ENCODE assay signal across 21 cellular contexts in the genomic region with DNA sequence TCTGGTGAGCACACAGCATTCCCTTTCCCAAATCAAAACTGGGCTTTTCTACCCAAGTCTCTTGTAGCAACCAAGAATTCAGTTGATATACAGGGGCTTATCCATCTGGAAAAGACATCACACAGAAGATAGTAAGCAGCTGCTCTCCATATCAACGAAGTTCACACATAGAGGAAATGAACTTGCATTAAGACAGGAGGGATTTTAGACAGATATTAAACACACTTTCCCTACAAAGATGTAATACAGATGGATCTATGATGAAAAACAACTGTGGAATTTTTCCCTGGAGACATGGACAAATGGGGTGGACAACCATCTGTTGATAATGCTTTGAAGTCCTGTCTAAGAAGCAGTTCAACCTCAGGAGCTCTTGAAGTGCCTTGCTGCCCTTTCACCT. TPM values are rescaled to one million over a fixed set of nuclear protein-coding genes. Genes with fewer than 3 reads are reported as not detected.
A peak's percentile ranks its signal among the peaks of the same experiment; 100 is the strongest.
DNase-seq lines count a peak whose midpoint lies in the region; ATAC-seq and TF ChIP-seq lines count a peak whose summit lies in the region.
"Had no signal": no experiment of that assay in that cellular context is flagged by ENCODE, and none has a peak within 500 bp of the region (broad histone marks: within the 10 kb centered on the region; RNA-seq: fewer than 3 reads in every experiment).

No MANE protein-coding gene starts in this region.

- H3K27ac ChIP-seq in Panc1 (ENCODE audit: low read length) (peak overlapping the region; percentile 49; the same call in 1 of the 2 replicates), GM23338 (ENCODE audit: low read depth) (no peak overlapping the region)
- H3K27ac ChIP-seq: KMS-11, PC-9, RWPE1 had no signal

- H3K79me2 ChIP-seq in GM23338 (replicated peaks; ENCODE audit: insufficient read depth), result no peaks in the 10 kb centered on the region

- no peak overlapping the region for H3K4me2 ChIP-seq in GM23338
- H3K4me2 ChIP-seq: KMS-11, PC-9 had no signal

- H3K9me2 ChIP-seq in GM23338 (ENCODE audit: insufficient read depth), result peaks cover 6% of the 10 kb centered on the region; the same call in 1 of the 2 replicates

- no peak overlapping the region for H3K27ac Mint-ChIP-seq in GM23338
- H3K27ac Mint-ChIP-seq: IgD-negative memory B cell had no signal

- no peak overlapping the region for H3K4me3 ChIP-seq in AG10803 (ENCODE audit: low read length)
- H3K4me3 ChIP-seq in Panc1 (ENCODE audit: low read depth in 2 of 2, low read length in 2 of 2), result no peak overlapping the region
- no peak overlapping the region for H3K4me3 ChIP-seq in fibroblast of villous mesenchyme (ENCODE audit: low read depth, low read length)
- H3K4me3 ChIP-seq in GM23338, result no peak overlapping the region
- H3K4me3 ChIP-seq: PC-9 had no signal

- H3K27me3 ChIP-seq in Panc1 (ENCODE audit: control insufficient read depth, insufficient read depth, low read length) (no peaks in the 10 kb centered on the region), GM23338 (ENCODE audit: insufficient read depth) (no peaks in the 10 kb centered on the region)

- POLR2A ChIA-PET in Panc1 (lab: Charles Lee), result no interaction called here

- H3K36me3 ChIP-seq in Panc1 (ENCODE audit: control insufficient read depth, insufficient read depth, low read length) (no peaks in the 10 kb centered on the region), GM23338 (ENCODE audit: insufficient read depth) (no peaks in the 10 kb centered on the region)

- no peak overlapping the region for H2AFZ ChIP-seq in GM23338
- H2AFZ ChIP-seq: PC-9 had no signal

- BruUV-seq in Panc1 (replicated peaks; lab: Mats Ljungman, UMichigan), result no TSS peak

- no peaks in the 10 kb centered on the region for H4K20me1 ChIP-seq in GM23338 (replicated peaks; ENCODE audit: insufficient read depth)

- intact Hi-C loops in Panc1 (cut with micrococcal nuclease; ENCODE audit: unreplicated experiment), result no loop called here

- H3K9me3 ChIP-seq in Panc1 (ENCODE audit: control insufficient read depth, insufficient read depth, low read depth, low read length), result peaks cover 3% of the 10 kb centered on the region; the same call in 1 of the 2 replicates

- no peaks in the 10 kb centered on the region for H3F3A ChIP-seq in GM23338 (replicated peaks; ENCODE audit: low read depth)

- no peaks in the 10 kb centered on the region for H3K4me1 Mint-ChIP-seq in GM23338
- H3K4me1 Mint-ChIP-seq: IgD-negative memory B cell had no signal

- in situ Hi-C loops in Panc1 (cut with HindIII; ENCODE audit: low pct_unique_long_range_greater_than_20kb, low sequenced_read_pairs), result no loop called here

- no peaks in the 10 kb centered on the region for H3K36me3 Mint-ChIP-seq in GM23338 (ENCODE audit: low read depth)
- H3K36me3 Mint-ChIP-seq: IgD-negative memory B cell had no signal

- no peak for TF ChIP-seq CTCF in AG10803 (conservative IDR thresholded peaks at IDR 0.05; ENCODE audit: low read length)
- no peak for TF ChIP-seq CTCF in Panc1 (IDR thresholded peaks at IDR 0.05)
- no peak for TF ChIP-seq CTCF in fibroblast of villous mesenchyme (IDR thresholded peaks at IDR 0.05; ENCODE audit: insufficient read depth, low read depth, low read length)
- TF ChIP-seq CTCF in GM23338 (conservative IDR thresholded peaks at IDR 0.05; ENCODE audit: low read depth in 2 of 2), result no peak

- H3K4me3 Mint-ChIP-seq in GM23338, result no peak overlapping the region
- H3K4me3 Mint-ChIP-seq: IgD-negative memory B cell had no signal

- no peaks in the 10 kb centered on the region for H3K27me3 Mint-ChIP-seq in GM23338 (ENCODE audit: insufficient read depth, low read depth, poor library complexity)
- H3K27me3 Mint-ChIP-seq: IgD-negative memory B cell had no signal

- H3K4me1 ChIP-seq in Panc1 (ENCODE audit: control insufficient read depth, insufficient read depth, low read length) (peaks cover 4% of the 10 kb centered on the region; the same call in 1 of the 2 replicates), GM23338 (ENCODE audit: insufficient read depth) (no peaks in the 10 kb centered on the region)

- ATAC-seq in Panc1 (no peak), GM21529 (IDR thresholded peaks at IDR 0.05; ENCODE audit: unreplicated experiment) (no peak), GM23338 (no peak)

- peak; percentile 4 for DNase-seq in AG10803 (ENCODE audit: low read depth)
- DNase-seq in DMS 273 (lab: John Stamatoyannopoulos, UW; ENCODE audit: unreplicated experiment), result peak; percentile 14
- no peak for DNase-seq in Panc1 (ENCODE audit: low read depth, low spot score)
- peak; percentile 79 for DNase-seq in fibroblast of villous mesenchyme (ENCODE audit: low read depth)
- no peak for DNase-seq in activated CD4-positive, CD25-positive, alpha-beta regulatory T cell treated with anti-CD3 and anti-CD28 coated beads, Interleukin-2, amount 50 U/mL, for 72 hours
- no peak for DNase-seq in GM23338 (ENCODE audit: low spot score)
- DNase-seq: DMS53, HCEC 1CT, NCI-H1048, NCI-H1417, NCI-H1694, NCI-H2029 treated with DMSO at 0.1 percent for 48 hours, NCI-H446 treated with DMSO at 0.1 percent for 48 hours, NCI-H526 treated with DMSO at 0.1 percent for 48 hours, PC-9, SHP77 treated with DMSO at 0.1 percent for 48 hours, SW 1271 had no signal

- CTCF ChIA-PET in Panc1 (lab: Charles Lee), result no interaction called here

- no peaks in the 10 kb centered on the region; the same call in 2 of the 3 replicates for H3K9me3 Mint-ChIP-seq in GM23338
- H3K9me3 Mint-ChIP-seq: IgD-negative memory B cell had no signal

TF ChIP-seq in GM23338, 12 proteins besides CTCF, POLR2A, EP300 and RAD21 (continues in another document):
- TF ChIP-seq, protein P1, sequence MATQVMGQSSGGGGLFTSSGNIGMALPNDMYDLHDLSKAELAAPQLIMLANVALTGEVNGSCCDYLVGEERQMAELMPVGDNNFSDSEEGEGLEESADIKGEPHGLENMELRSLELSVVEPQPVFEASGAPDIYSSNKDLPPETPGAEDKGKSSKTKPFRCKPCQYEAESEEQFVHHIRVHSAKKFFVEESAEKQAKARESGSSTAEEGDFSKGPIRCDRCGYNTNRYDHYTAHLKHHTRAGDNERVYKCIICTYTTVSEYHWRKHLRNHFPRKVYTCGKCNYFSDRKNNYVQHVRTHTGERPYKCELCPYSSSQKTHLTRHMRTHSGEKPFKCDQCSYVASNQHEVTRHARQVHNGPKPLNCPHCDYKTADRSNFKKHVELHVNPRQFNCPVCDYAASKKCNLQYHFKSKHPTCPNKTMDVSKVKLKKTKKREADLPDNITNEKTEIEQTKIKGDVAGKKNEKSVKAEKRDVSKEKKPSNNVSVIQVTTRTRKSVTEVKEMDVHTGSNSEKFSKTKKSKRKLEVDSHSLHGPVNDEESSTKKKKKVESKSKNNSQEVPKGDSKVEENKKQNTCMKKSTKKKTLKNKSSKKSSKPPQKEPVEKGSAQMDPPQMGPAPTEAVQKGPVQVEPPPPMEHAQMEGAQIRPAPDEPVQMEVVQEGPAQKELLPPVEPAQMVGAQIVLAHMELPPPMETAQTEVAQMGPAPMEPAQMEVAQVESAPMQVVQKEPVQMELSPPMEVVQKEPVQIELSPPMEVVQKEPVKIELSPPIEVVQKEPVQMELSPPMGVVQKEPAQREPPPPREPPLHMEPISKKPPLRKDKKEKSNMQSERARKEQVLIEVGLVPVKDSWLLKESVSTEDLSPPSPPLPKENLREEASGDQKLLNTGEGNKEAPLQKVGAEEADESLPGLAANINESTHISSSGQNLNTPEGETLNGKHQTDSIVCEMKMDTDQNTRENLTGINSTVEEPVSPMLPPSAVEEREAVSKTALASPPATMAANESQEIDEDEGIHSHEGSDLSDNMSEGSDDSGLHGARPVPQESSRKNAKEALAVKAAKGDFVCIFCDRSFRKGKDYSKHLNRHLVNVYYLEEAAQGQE (IDR thresholded peaks at IDR 0.05; ENCODE audit: unreplicated experiment), result no peak
- no peak for TF ChIP-seq EZH2phosphoT487 (IDR thresholded peaks at IDR 0.05; ENCODE audit: unreplicated experiment)
- no peak for TF ChIP-seq EZH2 (IDR thresholded peaks at IDR 0.05; ENCODE audit: low read depth, unreplicated experiment)
- TF ChIP-seq CREB1 (CRISPR knock-in tag; IDR thresholded peaks at IDR 0.05; ENCODE audit: low read depth), result no peak
- TF ChIP-seq ZNF114 (CRISPR knock-in tag; IDR thresholded peaks at IDR 0.05), result no peak

RNA-seq across cellular contexts. Expression of a gene that starts 9.8 kb away (rescaled TPM):
- 114 TPM for total RNA-seq in Panc1 (2021; ENCODE audit: unreplicated experiment)
- 40.8 TPM for polyA plus RNA-seq in Panc1 (2012; ENCODE audit: insufficient read length)
- 109 and 162 TPM in 2 replicates for total RNA-seq in fibroblast of villous mesenchyme
- total RNA-seq in GM23338 (2014; rRNA removed; shearing (Covaris generic)), result 20.2 and 22.6 TPM in 2 replicates
- polyA plus RNA-seq in GM23338 (2016; fragmentation: Nextera tagmentation; extraction: Ambion mirVana), result 12.1 and 15.0 TPM in 2 replicates

Comparison
In these comparisons a context has a peak if more than half of its experiments do, and no peak if none do; other contexts are left out.
1. DNase-seq: peak in AG10803 (single experiment), DMS 273 (single experiment) and fibroblast of villous mesenchyme (single experiment); none in Panc1 (single experiment), activated CD4-positive, CD25-positive, alpha-beta regulatory T cell treated with anti-CD3 and anti-CD28 coated beads, Interleukin-2, amount 50 U/mL, for 72 hours (single experiment) and GM23338 (single experiment).